Comparison of ENCODE assay signal across 21 cellular contexts in the genomic region with DNA sequence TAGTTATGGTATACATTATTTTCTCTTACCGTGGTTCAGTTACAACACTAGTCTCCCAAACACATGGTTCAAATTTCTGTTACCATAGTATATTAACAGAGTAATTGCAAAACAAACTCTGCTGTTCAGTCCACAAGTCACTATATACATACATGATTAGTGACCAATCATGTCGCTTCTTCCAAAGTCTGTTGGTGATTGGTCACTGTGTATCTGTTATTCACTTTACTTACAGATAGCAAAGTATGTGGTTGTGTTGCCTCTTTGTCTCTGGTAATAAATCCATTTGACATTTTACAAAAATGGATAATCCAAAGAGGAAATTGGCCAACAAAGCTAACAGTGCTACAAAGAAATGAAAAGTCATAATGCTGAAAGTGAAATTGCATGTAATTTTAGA.
"Had no signal": no experiment of that assay in that cellular context is flagged by ENCODE, and none has a peak within 500 bp of the region (broad histone marks: within the 10 kb centered on the region; RNA-seq: fewer than 3 reads in every experiment).

No MANE protein-coding gene starts in this region.

- H3K36me3 ChIP-seq: upper lobe of right lung, WERI-Rb-1 had no signal

- DNase-seq: activated CD4-positive, alpha-beta T cell treated with anti-CD3 and anti-CD28 coated beads for 1 hour; activated CD4-positive, alpha-beta T cell treated with anti-CD3 and anti-CD28 coated beads, Interleukin-2, amount 50 U/mL, for 4 hours; activated naive CD8-positive, alpha-beta T cell treated with anti-CD3 and anti-CD28 coated beads for 36 hours; body of pancreas; caudate nucleus; dorsolateral prefrontal cortex; heart left ventricle; kidney glomerular epithelial cell; left ventricle myocardium inferior; mammary epithelial cell; midbrain; nephron progenitor cell; occipital lobe; posterior cingulate gyrus; spleen; stimulated activated CD4-positive, alpha-beta T cell treated with anti-CD3 and anti-CD28 coated beads, Interleukin-4, amount 100 ng/mL, for 4 hours; upper lobe of right lung; WERI-Rb-1 had no signal

- H3K9me3 ChIP-seq: body of pancreas, gastroesophageal sphincter, heart left ventricle, left ventricle myocardium inferior, spleen, upper lobe of right lung had no signal

- H3K4me1 ChIP-seq: body of pancreas, upper lobe of right lung had no signal

- H3K27me3 ChIP-seq: body of pancreas, dorsolateral prefrontal cortex, gastroesophageal sphincter, heart left ventricle, spleen, upper lobe of right lung had no signal

- FAIRE-seq: colon had no signal

- ATAC-seq: body of pancreas; gastroesophageal sphincter; stimulated activated memory B cell treated with anti-CD40 and anti-IgM and Interleukin-4, amounts not matched to agents 10 μg/mL and 1 μg/mL and 100 μg/mL, for 72 hours; upper lobe of right lung had no signal

- H3K4me3 ChIP-seq: body of pancreas, dorsolateral prefrontal cortex, gastroesophageal sphincter, heart left ventricle, left ventricle myocardium inferior, spleen, upper lobe of right lung had no signal

- H3K27ac ChIP-seq: body of pancreas, gastroesophageal sphincter, spleen, upper lobe of right lung, WERI-Rb-1 had no signal
